24 cellular contexts compared by ENCODE assay signal in the genomic region with DNA sequence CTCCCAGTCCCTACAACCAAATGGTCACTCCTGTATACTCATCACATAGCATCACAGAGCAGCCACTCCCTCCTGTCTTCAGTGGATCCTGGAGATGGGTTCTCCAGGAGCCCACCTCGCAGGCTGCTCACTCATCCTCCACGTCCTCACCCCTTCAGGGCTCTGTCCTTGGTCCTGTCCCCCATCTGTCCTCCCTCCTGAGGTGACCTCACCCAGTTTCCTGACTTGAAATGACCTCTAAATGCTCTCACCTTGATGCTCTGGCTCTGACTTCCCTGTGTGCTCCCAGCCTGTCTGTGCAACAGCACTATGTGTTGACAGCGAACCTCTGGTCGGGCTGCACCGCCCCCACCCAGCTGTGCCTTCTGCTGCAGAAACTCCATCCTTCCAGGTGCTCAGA. TPM values are rescaled to one million over a fixed set of nuclear protein-coding genes. Genes with fewer than 3 reads are reported as not detected.
DNase-seq lines count a peak whose midpoint lies in the region; ATAC-seq and TF ChIP-seq lines count a peak whose summit lies in the region.
"Had no signal": no experiment of that assay in that cellular context is flagged by ENCODE, and none has a peak within 500 bp of the region (broad histone marks: within the 10 kb centered on the region; RNA-seq: fewer than 3 reads in every experiment).

No MANE protein-coding gene starts in this region.

- ATAC-seq in SK-N-SH treated with all-trans-retinoic acid at 6 μM for 48 hours: no peak
- ATAC-seq in effector memory CD8-positive, alpha-beta T cell (replicated peaks): no peak
- ATAC-seq: activated CD8-positive, alpha-beta memory T cell treated with anti-CD3 and anti-CD28 coated beads, Interleukin-2, amount 10 ng/mL, durations not matched to agents 7 days and 5 days; activated naive CD8-positive, alpha-beta T cell treated with anti-CD3 and anti-CD28 coated beads, Interleukin-2, amount 50 U/mL, for 24 hours; activated T-helper 17 cell treated with anti-CD3 and anti-CD28 coated beads, Interleukin-2, amount 50 U/mL, for 72 hours; gastroesophageal sphincter; PC-3 had no signal

- H3K9me2 ChIP-seq in SK-N-SH: no peaks in the 10 kb centered on the region

- peaks cover 20% of the 10 kb centered on the region for H4K20me1 ChIP-seq in SK-N-SH (ENCODE audit: insufficient read depth)

- WGBS in SK-N-SH (ENCODE audit: low lambda C conversion rate): 81% methylated on average over 5 of the region's 5 CpGs

- peaks cover 27% of the 10 kb centered on the region for H3K36me3 Mint-ChIP-seq in effector memory CD8-positive, alpha-beta T cell (ENCODE audit: insufficient read depth)

- no peaks in the 10 kb centered on the region for H3K9me3 Mint-ChIP-seq in effector memory CD8-positive, alpha-beta T cell
- H3K9me3 Mint-ChIP-seq: activated CD4-positive, alpha-beta T cell treated with anti-CD3 and anti-CD28 coated beads, Interleukin-2, amount 10 ng/mL, durations not matched to agents 7 days and 5 days; activated naive CD8-positive, alpha-beta T cell treated with anti-CD3 and anti-CD28 coated beads, Interleukin-2, amount 50 U/mL, for 24 hours; activated T-helper 17 cell treated with anti-CD3 and anti-CD28 coated beads, Interleukin-2, amount 50 U/mL, for 72 hours had no signal

- TF ChIP-seq RAD21 in SK-N-SH (IDR thresholded peaks at IDR 0.05; ENCODE audit: low read length): no peak

- no peaks in the 10 kb centered on the region for H3K36me3 ChIP-seq in SK-N-SH (replicated peaks in 1 of 2; ENCODE audit: control insufficient read depth in 1 of 2, insufficient read depth in 2 of 2, low read length in 1 of 2)
- H3K36me3 ChIP-seq: brain microvascular endothelial cell, esophagus squamous epithelium, gastroesophageal sphincter, HAP-1 had no signal

- no peak overlapping the region for H3K4me3 ChIP-seq in SK-N-SH (ENCODE audit: low read depth in 2 of 2, low read length in 1 of 2)
- no peak overlapping the region for H3K4me3 ChIP-seq in HL-60 (replicated peaks; ENCODE audit: insufficient read depth, low read length)
- H3K4me3 ChIP-seq: esophagus squamous epithelium, gastroesophageal sphincter, HAP-1 had no signal

- intact Hi-C loops in posterior vena cava (cut with DNase I): loop anchor here in 1 of 2 donors (10.0 kb wide), 1 partner anchor 106 kb away; no protein-coding TSS in a partner anchor

- peaks cover 35 to 42% of the 10 kb centered on the region in 2 donors for H3K4me1 Mint-ChIP-seq in effector memory CD8-positive, alpha-beta T cell (ENCODE audit: low read depth in 2 of 2)

- H3K27me3 ChIP-seq in SK-N-SH (ENCODE audit: insufficient read depth) (peaks cover 18% of the 10 kb centered on the region; the same call in 1 of the 2 replicates), HL-60 (ENCODE audit: insufficient read depth, poor library complexity, severe bottlenecking) (no peaks in the 10 kb centered on the region)

- H3K9me3 ChIP-seq in SK-N-SH: no peaks in the 10 kb centered on the region
- H3K9me3 ChIP-seq: esophagus squamous epithelium, gastroesophageal sphincter, HAP-1 had no signal

- POLR2A ChIA-PET in SK-N-SH (lab: Yijun Ruan, JAX): no interaction called here

- CTCF ChIA-PET in SK-N-SH (lab: Yijun Ruan, JAX): interaction anchor here (1.1 to 3.1 kb wide), 9 partner anchors 11 to 244 kb away, joined by 3 to 22 read pairs (median 10); no protein-coding TSS in a partner anchor

- DNase-seq in SK-N-SH (no peak), HL-60 (ENCODE audit: low read depth in 1 of 2, low spot score in 1 of 2) (peak in 1 of 2 experiments; percentile 44), posterior vena cava (ENCODE audit: low spot score) (peak; percentile 60), NCI-H2107 (lab: John Stamatoyannopoulos, UW) (no peak), SHP77 (lab: John Stamatoyannopoulos, UW) (no peak)
- no peak for DNase-seq in effector memory CD8-positive, alpha-beta T cell
- no peak for DNase-seq in stimulated activated CD4-positive, alpha-beta T cell treated with anti-CD3 and anti-CD28 coated beads, Interleukin-15, amount 100 ng/mL, for 24 hours
- DNase-seq: 8988T; activated CD4-positive, alpha-beta T cell treated with anti-CD3 and anti-CD28 coated beads, Interleukin-2, amount 10 ng/mL, durations not matched to agents 7 days and 5 days; activated CD8-positive, alpha-beta memory T cell treated with anti-CD3 and anti-CD28 coated beads, Interleukin-2, amount 10 ng/mL, durations not matched to agents 7 days and 5 days; activated naive CD8-positive, alpha-beta T cell treated with anti-CD3 and anti-CD28 coated beads, Interleukin-2, amount 50 U/mL, for 24 hours; brain microvascular endothelial cell; esophagus squamous epithelium; hypothalamus; KG1; NCI-H1048; NCI-H1930; NCI-H446 treated with DMSO at 0.1 percent for 48 hours; PC-3; stimulated activated naive CD4-positive, alpha-beta T cell had no signal

- peaks cover 9% of the 10 kb centered on the region in 2 donors for H3K27me3 Mint-ChIP-seq in effector memory CD8-positive, alpha-beta T cell

- no peak overlapping the region for H3K9ac ChIP-seq in SK-N-SH

- no peak for TF ChIP-seq EP300 in SK-N-SH (IDR thresholded peaks at IDR 0.05; ENCODE audit: borderline replicate concordance in 1 of 2, low read depth in 1 of 2, low read length in 1 of 2)

- peaks cover 17 to 18% of the 10 kb centered on the region in 2 experiments; a peak in 3 of 4 replicates for H3K4me1 ChIP-seq in SK-N-SH (ENCODE audit: control insufficient read depth in 1 of 2, insufficient read depth in 2 of 2, low read depth in 1 of 2, low read length in 1 of 2)

- H3K27ac ChIP-seq in SK-N-SH (ENCODE audit: low read depth in 2 of 2, low read length in 1 of 2) (no peak overlapping the region), HL-60 (replicated peaks) (peak overlapping the region; percentile 86)
- H3K27ac ChIP-seq: brain microvascular endothelial cell, esophagus squamous epithelium, gastroesophageal sphincter had no signal

- H3K4me3 Mint-ChIP-seq in effector memory CD8-positive, alpha-beta T cell: peak overlapping the region; percentile 4 to 8
- H3K4me3 Mint-ChIP-seq: activated CD4-positive, alpha-beta T cell treated with anti-CD3 and anti-CD28 coated beads, Interleukin-2, amount 10 ng/mL, durations not matched to agents 7 days and 5 days had no signal

- no peak overlapping the region for H2AFZ ChIP-seq in SK-N-SH (ENCODE audit: low read depth)

- no peak overlapping the region for H3K4me2 ChIP-seq in SK-N-SH

- no peak overlapping the region for H3K27ac Mint-ChIP-seq in effector memory CD8-positive, alpha-beta T cell
- H3K27ac Mint-ChIP-seq: activated CD8-positive, alpha-beta memory T cell treated with anti-CD3 and anti-CD28 coated beads, Interleukin-2, amount 10 ng/mL, durations not matched to agents 7 days and 5 days; activated naive CD8-positive, alpha-beta T cell treated with anti-CD3 and anti-CD28 coated beads, Interleukin-2, amount 50 U/mL, for 24 hours; activated T-helper 17 cell treated with anti-CD3 and anti-CD28 coated beads, Interleukin-2, amount 50 U/mL, for 72 hours had no signal

- no peak for TF ChIP-seq CTCF in SK-N-SH (IDR thresholded peaks at IDR 0.05)
- no peak for TF ChIP-seq CTCF in HL-60 (IDR thresholded peaks at IDR 0.05; ENCODE audit: insufficient read depth, low read length)

- peaks cover 24% of the 10 kb centered on the region for H3K79me2 ChIP-seq in SK-N-SH (ENCODE audit: insufficient read depth)

- no peaks in the 10 kb centered on the region for H3F3A ChIP-seq in SK-N-SH (replicated peaks; ENCODE audit: insufficient read depth)

TF ChIP-seq in SK-N-SH, 30 proteins besides CTCF, POLR2A, EP300 and RAD21 (continues in another document):
- no peak for TF ChIP-seq SIN3A (IDR thresholded peaks at IDR 0.05; ENCODE audit: borderline replicate concordance, low read depth, low read length)

TF ChIP-seq in SK-N-SH treated with all-trans-retinoic acid at 6 μM for 48 hours, 23 proteins besides CTCF, POLR2A, EP300 and RAD21 (continues in another document):
- TF ChIP-seq, protein P1, sequence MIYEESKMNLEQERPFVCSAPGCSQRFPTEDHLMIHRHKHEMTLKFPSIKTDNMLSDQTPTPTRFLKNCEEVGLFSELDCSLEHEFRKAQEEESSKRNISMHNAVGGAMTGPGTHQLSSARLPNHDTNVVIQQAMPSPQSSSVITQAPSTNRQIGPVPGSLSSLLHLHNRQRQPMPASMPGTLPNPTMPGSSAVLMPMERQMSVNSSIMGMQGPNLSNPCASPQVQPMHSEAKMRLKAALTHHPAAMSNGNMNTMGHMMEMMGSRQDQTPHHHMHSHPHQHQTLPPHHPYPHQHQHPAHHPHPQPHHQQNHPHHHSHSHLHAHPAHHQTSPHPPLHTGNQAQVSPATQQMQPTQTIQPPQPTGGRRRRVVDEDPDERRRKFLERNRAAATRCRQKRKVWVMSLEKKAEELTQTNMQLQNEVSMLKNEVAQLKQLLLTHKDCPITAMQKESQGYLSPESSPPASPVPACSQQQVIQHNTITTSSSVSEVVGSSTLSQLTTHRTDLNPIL (CRISPR knock-in tag; IDR thresholded peaks at IDR 0.05; ENCODE audit: low read depth): no peak
- TF ChIP-seq ARNTL (CRISPR knock-in tag; IDR thresholded peaks at IDR 0.05; ENCODE audit: borderline replicate concordance, low read depth) (no peak), GLIS3 (CRISPR knock-in tag; IDR thresholded peaks at IDR 0.05) (no peak), BACH2 (CRISPR knock-in tag; IDR thresholded peaks at IDR 0.05; ENCODE audit: borderline replicate concordance) (no peak), ZNF8 (CRISPR knock-in tag; IDR thresholded peaks at IDR 0.05) (no peak), TCF4 (CRISPR knock-in tag; IDR thresholded peaks at IDR 0.05; ENCODE audit: borderline replicate concordance) (no peak), PPARA (CRISPR knock-in tag; IDR thresholded peaks at IDR 0.05; ENCODE audit: borderline replicate concordance) (no peak)
- TF ChIP-seq, protein P2, sequence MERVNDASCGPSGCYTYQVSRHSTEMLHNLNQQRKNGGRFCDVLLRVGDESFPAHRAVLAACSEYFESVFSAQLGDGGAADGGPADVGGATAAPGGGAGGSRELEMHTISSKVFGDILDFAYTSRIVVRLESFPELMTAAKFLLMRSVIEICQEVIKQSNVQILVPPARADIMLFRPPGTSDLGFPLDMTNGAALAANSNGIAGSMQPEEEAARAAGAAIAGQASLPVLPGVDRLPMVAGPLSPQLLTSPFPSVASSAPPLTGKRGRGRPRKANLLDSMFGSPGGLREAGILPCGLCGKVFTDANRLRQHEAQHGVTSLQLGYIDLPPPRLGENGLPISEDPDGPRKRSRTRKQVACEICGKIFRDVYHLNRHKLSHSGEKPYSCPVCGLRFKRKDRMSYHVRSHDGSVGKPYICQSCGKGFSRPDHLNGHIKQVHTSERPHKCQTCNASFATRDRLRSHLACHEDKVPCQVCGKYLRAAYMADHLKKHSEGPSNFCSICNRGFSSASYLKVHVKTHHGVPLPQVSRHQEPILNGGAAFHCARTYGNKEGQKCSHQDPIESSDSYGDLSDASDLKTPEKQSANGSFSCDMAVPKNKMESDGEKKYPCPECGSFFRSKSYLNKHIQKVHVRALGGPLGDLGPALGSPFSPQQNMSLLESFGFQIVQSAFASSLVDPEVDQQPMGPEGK (CRISPR knock-in tag; IDR thresholded peaks at IDR 0.05; ENCODE audit: borderline replicate concordance): no peak

RNA-seq across cellular contexts. Expression of a gene that starts 2.1 kb away (rescaled TPM):
- 24.3 and 25.1 TPM in 2 replicates for polyA plus RNA-seq in SK-N-SH (2012; rRNA removed)
- polyA plus RNA-seq in SK-N-SH (2012; cell fraction: cytosol; rRNA removed): 20.7 and 25.7 TPM in 2 replicates
- polyA plus RNA-seq in SK-N-SH (2012; cell fraction: nucleus; rRNA removed): 39.2 and 43.0 TPM in 2 replicates
- 10 to 100 TPM; 23.5 to 23.7 TPM for total RNA-seq in posterior vena cava
